ENCODE assay signal across 8 cellular contexts in the genomic region with DNA sequence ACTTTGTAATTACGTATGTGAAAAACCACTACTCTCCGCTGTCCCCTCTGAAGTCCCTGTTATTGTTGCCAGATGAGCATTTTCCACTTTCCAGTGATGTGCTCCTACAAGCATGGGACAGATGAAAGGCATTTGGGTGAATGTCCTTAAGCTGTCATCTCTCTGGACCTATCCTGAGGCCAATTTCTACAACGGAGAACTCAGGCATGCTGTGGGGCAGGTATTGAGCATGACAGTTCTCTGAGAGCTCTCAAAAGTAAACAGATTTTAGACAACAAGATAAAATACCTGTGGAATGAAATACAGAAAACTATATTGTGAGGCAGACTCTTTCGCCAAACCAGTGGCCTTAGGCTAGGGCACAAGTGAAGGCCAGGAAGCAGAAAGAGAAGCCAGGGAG.
"Had no signal": no experiment of that assay in that cellular context is flagged by ENCODE, and none has a peak within 500 bp of the region (broad histone marks: within the 10 kb centered on the region; RNA-seq: fewer than 3 reads in every experiment).

No MANE protein-coding gene starts in this region.

- FAIRE-seq: G401.6, GM12878, GM12891, GM12892, GM18507, GM19239 had no signal

- DNase-seq: GDM1, GF-D8 had no signal

- ATAC-seq: GM12878 had no signal

- H3K4me3 ChIP-seq: GM12878 had no signal
